1 cellular context compared by ENCODE assay signal in the genomic region with DNA sequence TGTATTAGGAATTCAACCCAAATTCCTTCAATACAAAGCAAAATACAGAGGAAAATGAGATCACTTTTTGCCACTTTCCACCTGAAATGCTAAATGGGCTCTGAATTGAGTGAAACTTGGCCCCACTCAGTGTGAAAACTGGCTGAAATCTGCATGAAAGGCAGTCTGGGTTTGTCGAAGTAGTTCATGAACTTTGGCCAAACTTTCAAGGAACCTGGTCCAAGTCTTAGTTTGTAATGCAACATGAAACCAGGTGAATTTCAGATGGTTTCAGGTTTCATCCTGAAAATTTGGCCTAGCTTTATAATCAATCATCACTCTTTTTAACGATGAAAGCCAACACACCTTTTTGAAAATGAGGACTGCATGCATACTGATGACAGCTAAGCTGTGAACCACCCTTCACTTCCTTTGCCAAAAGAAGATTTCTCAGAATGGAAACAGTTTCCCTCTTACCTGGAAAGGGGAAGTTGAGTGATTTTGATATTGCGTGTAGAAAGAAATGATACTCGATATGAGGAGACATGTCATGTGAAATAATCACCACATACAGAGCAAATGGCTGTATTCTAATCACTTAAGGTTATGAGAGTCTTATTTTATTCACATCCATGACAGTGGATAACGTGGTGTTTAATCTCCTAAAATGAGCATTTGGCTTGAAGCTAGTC.
TF ChIP-seq lines count a peak whose summit lies in the region.

No MANE protein-coding gene starts in this region.

TF ChIP-seq in K562, 482 proteins besides CTCF, POLR2A, EP300 and RAD21 (continued from another document):
- TF ChIP-seq, protein P1, sequence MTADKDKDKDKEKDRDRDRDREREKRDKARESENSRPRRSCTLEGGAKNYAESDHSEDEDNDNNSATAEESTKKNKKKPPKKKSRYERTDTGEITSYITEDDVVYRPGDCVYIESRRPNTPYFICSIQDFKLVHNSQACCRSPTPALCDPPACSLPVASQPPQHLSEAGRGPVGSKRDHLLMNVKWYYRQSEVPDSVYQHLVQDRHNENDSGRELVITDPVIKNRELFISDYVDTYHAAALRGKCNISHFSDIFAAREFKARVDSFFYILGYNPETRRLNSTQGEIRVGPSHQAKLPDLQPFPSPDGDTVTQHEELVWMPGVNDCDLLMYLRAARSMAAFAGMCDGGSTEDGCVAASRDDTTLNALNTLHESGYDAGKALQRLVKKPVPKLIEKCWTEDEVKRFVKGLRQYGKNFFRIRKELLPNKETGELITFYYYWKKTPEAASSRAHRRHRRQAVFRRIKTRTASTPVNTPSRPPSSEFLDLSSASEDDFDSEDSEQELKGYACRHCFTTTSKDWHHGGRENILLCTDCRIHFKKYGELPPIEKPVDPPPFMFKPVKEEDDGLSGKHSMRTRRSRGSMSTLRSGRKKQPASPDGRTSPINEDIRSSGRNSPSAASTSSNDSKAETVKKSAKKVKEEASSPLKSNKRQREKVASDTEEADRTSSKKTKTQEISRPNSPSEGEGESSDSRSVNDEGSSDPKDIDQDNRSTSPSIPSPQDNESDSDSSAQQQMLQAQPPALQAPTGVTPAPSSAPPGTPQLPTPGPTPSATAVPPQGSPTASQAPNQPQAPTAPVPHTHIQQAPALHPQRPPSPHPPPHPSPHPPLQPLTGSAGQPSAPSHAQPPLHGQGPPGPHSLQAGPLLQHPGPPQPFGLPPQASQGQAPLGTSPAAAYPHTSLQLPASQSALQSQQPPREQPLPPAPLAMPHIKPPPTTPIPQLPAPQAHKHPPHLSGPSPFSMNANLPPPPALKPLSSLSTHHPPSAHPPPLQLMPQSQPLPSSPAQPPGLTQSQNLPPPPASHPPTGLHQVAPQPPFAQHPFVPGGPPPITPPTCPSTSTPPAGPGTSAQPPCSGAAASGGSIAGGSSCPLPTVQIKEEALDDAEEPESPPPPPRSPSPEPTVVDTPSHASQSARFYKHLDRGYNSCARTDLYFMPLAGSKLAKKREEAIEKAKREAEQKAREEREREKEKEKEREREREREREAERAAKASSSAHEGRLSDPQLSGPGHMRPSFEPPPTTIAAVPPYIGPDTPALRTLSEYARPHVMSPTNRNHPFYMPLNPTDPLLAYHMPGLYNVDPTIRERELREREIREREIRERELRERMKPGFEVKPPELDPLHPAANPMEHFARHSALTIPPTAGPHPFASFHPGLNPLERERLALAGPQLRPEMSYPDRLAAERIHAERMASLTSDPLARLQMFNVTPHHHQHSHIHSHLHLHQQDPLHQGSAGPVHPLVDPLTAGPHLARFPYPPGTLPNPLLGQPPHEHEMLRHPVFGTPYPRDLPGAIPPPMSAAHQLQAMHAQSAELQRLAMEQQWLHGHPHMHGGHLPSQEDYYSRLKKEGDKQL (CRISPR knock-in tag; IDR thresholded peaks at IDR 0.05; ENCODE audit: borderline replicate concordance) = no peak
- TF ChIP-seq BRD9 (IDR thresholded peaks at IDR 0.05; ENCODE audit: low read depth, partially characterized antibody) (peak; percentile 26), ZNF124 (CRISPR knock-in tag; IDR thresholded peaks at IDR 0.05) (no peak), ARID1B (IDR thresholded peaks at IDR 0.05) (peak; percentile 57), RUNX1 (IDR thresholded peaks at IDR 0.05; ENCODE audit: low read depth) (no peak), ARHGAP35 (IDR thresholded peaks at IDR 0.05; ENCODE audit: partially characterized antibody) (no peak), NFATC3 (IDR thresholded peaks at IDR 0.05) (no peak), MTA3 (IDR thresholded peaks at IDR 0.05; ENCODE audit: borderline replicate concordance) (no peak), CCNT2 (IDR thresholded peaks at IDR 0.05; ENCODE audit: borderline replicate concordance, extremely low read depth, insufficient read length, low read depth, low read length) (no peak), NR2C2 (CRISPR knock-in tag; IDR thresholded peaks at IDR 0.05) (no peak), NR2C2 (tag; IDR thresholded peaks at IDR 0.05) (no peak), FOS (IDR thresholded peaks at IDR 0.05; ENCODE audit: extremely low read depth, insufficient read length) (no peak), ZNF282 (CRISPR knock-in tag; IDR thresholded peaks at IDR 0.05) (no peak)
